16 cellular contexts compared by ENCODE assay signal in genomic region chr17:51036084-51036483, GRCh38.
DNase-seq lines count a peak whose midpoint lies in the region; FAIRE-seq and TF ChIP-seq lines count a peak whose summit lies in the region.
"Had no signal": no experiment of that assay in that cellular context is flagged by ENCODE, and none has a peak within 500 bp of the region (broad histone marks: within the 10 kb centered on the region; RNA-seq: fewer than 3 reads in every experiment).

No MANE protein-coding gene starts in this region.

- no peak overlapping the region for H2BK15ac ChIP-seq in H1 (ENCODE audit: low read length)

- no peak overlapping the region for H3K4me3 Mint-ChIP-seq in activated CD4-positive, alpha-beta T cell treated with anti-CD3 and anti-CD28 coated beads, Interleukin-2, amount 10 ng/mL, durations not matched to agents 24 days and 14 days
- H3K4me3 Mint-ChIP-seq in activated CD4-positive, alpha-beta memory T cell treated with anti-CD3 and anti-CD28 coated beads for 36 hours = no peak overlapping the region

- no peak overlapping the region for H4K91ac ChIP-seq in H1 (replicated peaks; ENCODE audit: insufficient read length, low read length)

- TF ChIP-seq CTCF in H1 (IDR thresholded peaks at IDR 0.05; ENCODE audit: control extremely low read depth in 1 of 3, insufficient read depth in 1 of 3, low read depth in 1 of 3, low read length in 3 of 3) (no peak), spleen (IDR thresholded peaks at IDR 0.05 in 8 of 11, conservative IDR thresholded peaks at IDR 0.05 in 3 of 11) (no peak)

- H4K5ac ChIP-seq in H1 (ENCODE audit: insufficient read length, low read depth, low read length) = no peak overlapping the region

- peak; percentile 17 for DNase-seq in activated CD4-positive, alpha-beta T cell treated with anti-CD3 and anti-CD28 coated beads, Interleukin-2, amount 10 ng/mL, durations not matched to agents 24 days and 14 days
- no peak for DNase-seq in activated CD4-positive, alpha-beta T cell treated with anti-CD3 and anti-CD28 coated beads for 48 hours
- DNase-seq in OCI-M1 (lab: John Stamatoyannopoulos, UW) = peak; percentile 49
- no peak for DNase-seq in H1 (ENCODE audit: low read depth in 1 of 2, low spot score in 2 of 2)
- no peak for DNase-seq in spleen
- DNase-seq in HT-29 (ENCODE audit: low spot score) = no peak
- no peak for DNase-seq in activated CD4-positive, alpha-beta memory T cell treated with anti-CD3 and anti-CD28 coated beads for 36 hours
- DNase-seq in kidney tubule cell (ENCODE audit: low spot score) = no peak
- DNase-seq: activated naive CD4-positive, alpha-beta T cell treated with anti-CD3 and anti-CD28 coated beads, Interleukin-2, amount 50 U/mL, for 16 hours; left ventricle myocardium superior; NCI-H1092; NCI-H510A; SIG-M5; testis had no signal

- peak overlapping the region; percentile 47; the same call in 1 of the 2 replicates for H2BK5ac ChIP-seq in H1 (ENCODE audit: low read depth, low read length)

- H4K20me1 ChIP-seq in H1 (replicated peaks in 1 of 2; ENCODE audit: control insufficient read depth in 1 of 2, insufficient read depth in 2 of 2, low read length in 2 of 2) = no peaks in the 10 kb centered on the region

- H3K4me1 ChIP-seq in H1 (replicated peaks in 1 of 4; ENCODE audit: control insufficient read depth in 3 of 4, insufficient read depth in 4 of 4, low read length in 3 of 4) = peaks cover 0 to 5% (median 0%) of the 10 kb centered on the region in 4 experiments; a peak in 2 of 7 replicates
- H3K4me1 ChIP-seq in spleen = peaks cover 10 to 25% (median 18%) of the 10 kb centered on the region in 6 donors

- no peaks in the 10 kb centered on the region; the same call in 1 of the 2 replicates for H3K79me1 ChIP-seq in H1 (ENCODE audit: low read depth, low read length)

- H3K18ac ChIP-seq in H1 (ENCODE audit: extremely low read depth, low read length) = no peak overlapping the region

- TF ChIP-seq POLR2A in H1 (IDR thresholded peaks at IDR 0.05; ENCODE audit: control extremely low read depth in 1 of 2, low read depth in 2 of 2, low read length in 2 of 2) (no peak), spleen (IDR thresholded peaks at IDR 0.05) (no peak)

- TF ChIP-seq EP300 in H1 (IDR thresholded peaks at IDR 0.05; ENCODE audit: borderline replicate concordance in 1 of 2, low read depth in 2 of 2, low read length in 2 of 2) = no peak

- H3K27me3 ChIP-seq in H1 (replicated peaks in 1 of 4; ENCODE audit: control insufficient read depth in 3 of 4, extremely low read depth in 1 of 4, insufficient read depth in 3 of 4, low read length in 3 of 4) = no peaks in the 10 kb centered on the region
- H3K27me3 ChIP-seq in spleen (replicated peaks in 1 of 7) = no peaks in the 10 kb centered on the region
- H3K27me3 ChIP-seq: testis had no signal

- no peak overlapping the region for H2BK120ac ChIP-seq in H1 (replicated peaks; ENCODE audit: low read depth, low read length)

- CTCF ChIA-PET in H1 (lab: Charles Lee; ENCODE audit: partially characterized antibody) = interaction anchor here (1.2 to 3.1 kb wide), 2 partner anchors 10 to 20 kb away, joined by 3 to 7 read pairs; no protein-coding TSS in a partner anchor
- CTCF ChIA-PET in activated CD4-positive, alpha-beta memory T cell treated with anti-CD3 and anti-CD28 coated beads for 36 hours (lab: Charles Lee) = no interaction called here

- H3K27ac ChIP-seq in H1 (ENCODE audit: low read depth, low read length) (no peak overlapping the region; the same call in 1 of the 2 replicates), spleen (peak overlapping the region in 6 of 8 donors; percentile 9 to 56 (median 49))
- H3K27ac ChIP-seq: testis had no signal

- H3K23me2 ChIP-seq in H1 (ENCODE audit: low read depth, low read length) = no peaks in the 10 kb centered on the region

- H3K4me1 Mint-ChIP-seq in activated CD4-positive, alpha-beta T cell treated with anti-CD3 and anti-CD28 coated beads, Interleukin-2, amount 10 ng/mL, durations not matched to agents 24 days and 14 days = peaks cover 19% of the 10 kb centered on the region
- H3K4me1 Mint-ChIP-seq in activated CD4-positive, alpha-beta memory T cell treated with anti-CD3 and anti-CD28 coated beads for 36 hours (ENCODE audit: low read depth) = peaks cover 20% of the 10 kb centered on the region

- H2AFZ ChIP-seq in H1 (ENCODE audit: low read length) = no peak overlapping the region

- no peak overlapping the region for H4K8ac ChIP-seq in H1 (ENCODE audit: extremely low read depth, insufficient read depth, low read length)

- H3K27me3 Mint-ChIP-seq in activated CD4-positive, alpha-beta T cell treated with anti-CD3 and anti-CD28 coated beads, Interleukin-2, amount 10 ng/mL, durations not matched to agents 24 days and 14 days = no peaks in the 10 kb centered on the region
- no peaks in the 10 kb centered on the region for H3K27me3 Mint-ChIP-seq in activated CD4-positive, alpha-beta memory T cell treated with anti-CD3 and anti-CD28 coated beads for 36 hours
- H3K27me3 Mint-ChIP-seq: progenitor cell of endocrine pancreas had no signal

- no peak overlapping the region for H3K56ac ChIP-seq in H1 (replicated peaks; ENCODE audit: insufficient read length, low read depth, low read length)

- no peak for TF ChIP-seq RAD21 in H1 (IDR thresholded peaks at IDR 0.05 in 1 of 2, conservative IDR thresholded peaks at IDR 0.05 in 1 of 2; ENCODE audit: low read depth in 2 of 2, low read length in 2 of 2)

- H3K36me3 ChIP-seq in H1 (ENCODE audit: control insufficient read depth in 2 of 4, insufficient read depth in 4 of 4, low read length in 3 of 4) = peaks cover 0 to 6% (median 0%) of the 10 kb centered on the region in 4 experiments; a peak in 2 of 8 replicates
- H3K36me3 ChIP-seq in spleen = peaks cover 0 to 65% (median 3%) of the 10 kb centered on the region in 6 donors

- H3K9me3 Mint-ChIP-seq in activated CD4-positive, alpha-beta T cell treated with anti-CD3 and anti-CD28 coated beads, Interleukin-2, amount 10 ng/mL, durations not matched to agents 24 days and 14 days = no peaks in the 10 kb centered on the region
- no peaks in the 10 kb centered on the region for H3K9me3 Mint-ChIP-seq in activated CD4-positive, alpha-beta memory T cell treated with anti-CD3 and anti-CD28 coated beads for 36 hours

- intact Hi-C loops in activated CD4-positive, alpha-beta T cell treated with anti-CD3 and anti-CD28 coated beads, Interleukin-2, amount 10 ng/mL, durations not matched to agents 24 days and 14 days (cut with micrococcal nuclease) = no loop called here
- intact Hi-C loops in spleen (cut with DNase I; ENCODE audit: low total_unique reads) = no loop called here
- intact Hi-C loops in activated CD4-positive, alpha-beta memory T cell treated with anti-CD3 and anti-CD28 coated beads for 36 hours (cut with micrococcal nuclease) = no loop called here

- H2BK20ac ChIP-seq in H1 (ENCODE audit: low read length) = no peak overlapping the region

- no peak overlapping the region for H3K4me3 ChIP-seq in H1 (ENCODE audit: extremely low read depth in 1 of 4, insufficient read depth in 2 of 4, low read depth in 3 of 4, low read length in 4 of 4)
- no peak overlapping the region for H3K4me3 ChIP-seq in spleen
- H3K4me3 ChIP-seq: testis had no signal

- peaks cover 23% of the 10 kb centered on the region for H3K36me3 Mint-ChIP-seq in activated CD4-positive, alpha-beta T cell treated with anti-CD3 and anti-CD28 coated beads, Interleukin-2, amount 10 ng/mL, durations not matched to agents 24 days and 14 days (ENCODE audit: low read depth)
- H3K36me3 Mint-ChIP-seq in activated CD4-positive, alpha-beta memory T cell treated with anti-CD3 and anti-CD28 coated beads for 36 hours = peaks cover 4% of the 10 kb centered on the region

- H3K4me2 ChIP-seq in H1 (ENCODE audit: insufficient read depth in 1 of 2, low read depth in 2 of 2, low read length in 2 of 2) = no peak overlapping the region

- H3K14ac ChIP-seq in H1 (ENCODE audit: insufficient read length) = no peak overlapping the region

- no peak for FAIRE-seq in H1 (lab: Jason Lieb, UNC)
- FAIRE-seq: A204.1 had no signal

- no peak overlapping the region; a peak in 1 of 7 replicates for H3K9ac ChIP-seq in H1 (replicated peaks in 1 of 4; ENCODE audit: extremely low read depth in 1 of 4, low read depth in 3 of 4, low read length in 3 of 4)

- no peaks in the 10 kb centered on the region for H3K79me2 ChIP-seq in H1 (ENCODE audit: control insufficient read depth in 1 of 2, insufficient read depth in 2 of 2, low read length in 2 of 2)

- WGBS in H1 (ENCODE audit: extremely low coverage in 1 of 2, insufficient coverage in 1 of 2, insufficient read length in 1 of 2, insufficient replicate concordance in 2 of 2, low coverage in 1 of 2, low lambda C conversion rate in 2 of 2, missing lambda C conversion rate in 1 of 2), 2 experiments = 91% methylated on average over 3 of the region's 3 CpGs; no CpG with 5 or more reads in 1 of the 2 experiments
- WGBS in spleen, 5 donors = 75 to 85% (median 79%) methylated on average over 3 of the region's 3 CpGs

- no peak overlapping the region for H3K23ac ChIP-seq in H1 (ENCODE audit: insufficient read length)

- no peaks in the 10 kb centered on the region for H3K9me3 ChIP-seq in H1 (ENCODE audit: insufficient read depth in 2 of 2, low read depth in 1 of 2, low read length in 1 of 2)
- H3K9me3 ChIP-seq in spleen = no peaks in the 10 kb centered on the region
- H3K9me3 ChIP-seq: testis had no signal

- H2AK5ac ChIP-seq in H1 (ENCODE audit: low read depth, low read length) = no peak overlapping the region

- no peak overlapping the region for H3K4ac ChIP-seq in H1 (replicated peaks; ENCODE audit: insufficient read length, low read depth, low read length)

- no peak overlapping the region for H2BK12ac ChIP-seq in H1 (ENCODE audit: low read depth, low read length)

- peak overlapping the region; percentile 29 for H3K27ac Mint-ChIP-seq in activated CD4-positive, alpha-beta T cell treated with anti-CD3 and anti-CD28 coated beads, Interleukin-2, amount 10 ng/mL, durations not matched to agents 24 days and 14 days
- no peak overlapping the region for H3K27ac Mint-ChIP-seq in activated CD4-positive, alpha-beta memory T cell treated with anti-CD3 and anti-CD28 coated beads for 36 hours
- H3K27ac Mint-ChIP-seq: progenitor cell of endocrine pancreas had no signal

- POLR2A ChIA-PET in H1 (lab: Charles Lee; ENCODE audit: partially characterized antibody) = interaction anchor here (0.9 to 1.7 kb wide), 3 partner anchors 10 to 51 kb away, joined by 4 to 9 read pairs (median 4); no protein-coding TSS in a partner anchor
- POLR2A ChIA-PET in activated CD4-positive, alpha-beta memory T cell treated with anti-CD3 and anti-CD28 coated beads for 36 hours (lab: Charles Lee) = no interaction called here

TF ChIP-seq in H1, 55 proteins besides CTCF, POLR2A, EP300 and RAD21:
- TF ChIP-seq EZH2 (IDR thresholded peaks at IDR 0.05; ENCODE audit: low read depth, low read length, severe bottlenecking) (no peak), CBX5 (IDR thresholded peaks at IDR 0.05; ENCODE audit: low read depth, low read length) (no peak), TAF7 (optimal IDR thresholded peaks at IDR 0.05; ENCODE audit: borderline replicate concordance, low read depth, low read length) (no peak)

Comparison
In these comparisons a context has a peak if more than half of its experiments do, and no peak if none do; other contexts are left out.
1. DNase-seq: peak in activated CD4-positive, alpha-beta T cell treated with anti-CD3 and anti-CD28 coated beads, Interleukin-2, amount 10 ng/mL, durations not matched to agents 24 days and 14 days (single experiment) and OCI-M1 (single experiment); none in activated CD4-positive, alpha-beta T cell treated with anti-CD3 and anti-CD28 coated beads for 48 hours (single experiment), H1 (0 of 2), spleen (single experiment), HT-29 (single experiment), activated CD4-positive, alpha-beta memory T cell treated with anti-CD3 and anti-CD28 coated beads for 36 hours (single experiment) and kidney tubule cell (single experiment).